Comparison of ENCODE assay signal across 1 cellular context in genomic region chr2:86189782-86190416, GRCh38.
A peak's percentile ranks its signal among the peaks of the same experiment; 100 is the strongest.
TF ChIP-seq lines count a peak whose summit lies in the region.

No MANE protein-coding gene starts in this region.

TF ChIP-seq in K562, 482 proteins besides CTCF, POLR2A, EP300 and RAD21 (continued from another document and continues in another):
- TF ChIP-seq CHAMP1 (IDR thresholded peaks at IDR 0.05): peak; percentile 7; the same call in 1 of the 2 replicates
- no peak for TF ChIP-seq TCF7L2 (IDR thresholded peaks at IDR 0.05; ENCODE audit: low read depth, low read length)
- TF ChIP-seq MCM3 (IDR thresholded peaks at IDR 0.05): no peak
- TF ChIP-seq ZBTB33 (CRISPR knock-in tag; IDR thresholded peaks at IDR 0.05): no peak
- no peak for TF ChIP-seq POLR2G (IDR thresholded peaks at IDR 0.05; ENCODE audit: low read depth, low read length)
- TF ChIP-seq ZNF197 (CRISPR knock-in tag; IDR thresholded peaks at IDR 0.05; ENCODE audit: low read depth): 0 out of 2 replicates have a peak, but pooled peaks have one; percentile 28
- no peak for TF ChIP-seq THRA (IDR thresholded peaks at IDR 0.05)
- TF ChIP-seq GABPB2 (CRISPR knock-in tag; conservative IDR thresholded peaks at IDR 0.05): no peak
- TF ChIP-seq TCF7 (IDR thresholded peaks at IDR 0.05; ENCODE audit: borderline replicate concordance): no peak
- peak; percentile 62 for TF ChIP-seq CBFA2T3 (IDR thresholded peaks at IDR 0.05)
- no peak for TF ChIP-seq ELF4 (CRISPR knock-in tag; IDR thresholded peaks at IDR 0.05)
- TF ChIP-seq ZBTB11 (CRISPR knock-in tag; IDR thresholded peaks at IDR 0.05): peak in 1 of 3 experiments; percentile 14; a peak in 1 of 6 replicates
- TF ChIP-seq GABPA (tag; conservative IDR thresholded peaks at IDR 0.05; ENCODE audit: low read depth): 0 out of 2 replicates have a peak, but pooled peaks have one; percentile 26
- peak; percentile 36 for TF ChIP-seq FOSL1 (tag; conservative IDR thresholded peaks at IDR 0.05)
- no peak for TF ChIP-seq THAP7 (CRISPR knock-in tag; IDR thresholded peaks at IDR 0.05)
- TF ChIP-seq CBX2 (IDR thresholded peaks at IDR 0.05; ENCODE audit: insufficient read depth, low read length, poor library complexity, severe bottlenecking): no peak
- no peak for TF ChIP-seq RERE (CRISPR knock-in tag; IDR thresholded peaks at IDR 0.05; ENCODE audit: borderline replicate concordance)
- TF ChIP-seq ZNF133 (CRISPR knock-in tag; IDR thresholded peaks at IDR 0.05): no peak
- no peak for TF ChIP-seq FOXA1 (IDR thresholded peaks at IDR 0.05; ENCODE audit: borderline replicate concordance)
- no peak for TF ChIP-seq ZMIZ1 (IDR thresholded peaks at IDR 0.05; ENCODE audit: low read depth in 2 of 2, low read length in 2 of 2)
- TF ChIP-seq MCM5 (IDR thresholded peaks at IDR 0.05; ENCODE audit: low read depth): no peak
- peak; percentile 72 for TF ChIP-seq L3MBTL2 (IDR thresholded peaks at IDR 0.05)
- no peak for TF ChIP-seq ETV6 (IDR thresholded peaks at IDR 0.05; ENCODE audit: borderline replicate concordance in 1 of 2, low read depth in 2 of 2, low read length in 1 of 2)
- TF ChIP-seq ETV6 (CRISPR knock-in tag; IDR thresholded peaks at IDR 0.05; ENCODE audit: borderline replicate concordance): no peak
- TF ChIP-seq POLR3G (IDR thresholded peaks at IDR 0.05; ENCODE audit: extremely low read depth, insufficient read length, insufficient replicate concordance): no peak
- TF ChIP-seq TSC22D4 (tag; IDR thresholded peaks at IDR 0.05): no peak
- TF ChIP-seq PURB (CRISPR knock-in tag; IDR thresholded peaks at IDR 0.05; ENCODE audit: low read depth): no peak
- no peak for TF ChIP-seq ETV5 (CRISPR knock-in tag; IDR thresholded peaks at IDR 0.05; ENCODE audit: low read depth)
- no peak for TF ChIP-seq MAX (CRISPR knock-in tag; IDR thresholded peaks at IDR 0.05)
- TF ChIP-seq ZNF239 (CRISPR knock-in tag; IDR thresholded peaks at IDR 0.05): no peak
- TF ChIP-seq ZC3H4 (CRISPR knock-in tag; IDR thresholded peaks at IDR 0.05; ENCODE audit: borderline replicate concordance): no peak
- TF ChIP-seq SAFB (IDR thresholded peaks at IDR 0.05; ENCODE audit: borderline replicate concordance, low read depth, low read length): no peak
- TF ChIP-seq ZNF175 (CRISPR knock-in tag; IDR thresholded peaks at IDR 0.05; ENCODE audit: low read depth): no peak
- TF ChIP-seq RBM14 (IDR thresholded peaks at IDR 0.05; ENCODE audit: borderline replicate concordance, insufficient read depth, low read depth, low read length): no peak
- peak; percentile 52 for TF ChIP-seq TAF9B (IDR thresholded peaks at IDR 0.05; ENCODE audit: partially characterized antibody)
- TF ChIP-seq SREBF1 (IDR thresholded peaks at IDR 0.05; ENCODE audit: borderline replicate concordance, low read depth, low read length): no peak
- no peak for TF ChIP-seq MEF2D (tag; conservative IDR thresholded peaks at IDR 0.05; ENCODE audit: low read depth)
- TF ChIP-seq IRF1 (CRISPR knock-in tag; IDR thresholded peaks at IDR 0.05; ENCODE audit: borderline replicate concordance): no peak
